17 cellular contexts compared by ENCODE assay signal in the genomic region with DNA sequence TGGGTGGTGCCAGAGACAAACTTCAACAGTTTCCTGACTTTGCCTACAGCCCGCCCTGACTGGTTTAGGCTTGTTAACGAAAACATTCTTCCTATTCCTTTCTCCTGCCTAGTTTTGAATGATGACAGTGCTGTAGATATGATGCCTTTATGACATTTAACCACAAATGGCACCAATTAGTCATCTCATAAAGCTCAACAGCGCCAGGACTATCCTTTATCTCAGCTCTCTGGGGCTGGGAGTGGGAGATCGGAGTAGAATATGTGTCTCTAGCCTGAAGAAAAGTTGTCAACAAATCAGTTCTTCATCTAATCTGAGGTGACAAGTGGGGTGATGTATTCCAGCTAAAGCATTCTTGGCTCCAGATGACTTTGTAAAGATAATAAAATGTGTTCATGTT.
DNase-seq lines count a peak whose midpoint lies in the region; ATAC-seq and TF ChIP-seq lines count a peak whose summit lies in the region.
"Had no signal": no experiment of that assay in that cellular context is flagged by ENCODE, and none has a peak within 500 bp of the region (broad histone marks: within the 10 kb centered on the region; RNA-seq: fewer than 3 reads in every experiment).

No MANE protein-coding gene starts in this region.

- intact Hi-C loops in esophagus squamous epithelium (cut with DNase I) = no loop called here

- H3K9me3 ChIP-seq in neuron (ENCODE audit: low read length) (peaks cover 3% of the 10 kb centered on the region), Peyer's patch (no peaks in the 10 kb centered on the region), esophagus squamous epithelium (no peaks in the 10 kb centered on the region)
- H3K9me3 ChIP-seq: esophagus muscularis mucosa, psoas muscle, vagina had no signal

- H3K4me3 ChIP-seq in cardiac fibroblast (replicated peaks in 1 of 2; ENCODE audit: low read depth in 2 of 2, low read length in 2 of 2) = no peak overlapping the region
- no peak overlapping the region for H3K4me3 ChIP-seq in neuron (ENCODE audit: low read length)
- no peak overlapping the region for H3K4me3 ChIP-seq in Peyer's patch
- H3K4me3 ChIP-seq in esophagus squamous epithelium = peak overlapping the region in 1 of 4 donors; percentile 5
- H3K4me3 ChIP-seq: esophagus muscularis mucosa, PC-9, psoas muscle, vagina had no signal

- H2AFZ ChIP-seq in neuron (ENCODE audit: low read depth, low read length) = peak overlapping the region; percentile 5
- H2AFZ ChIP-seq: PC-9 had no signal

- DNase-seq in EH (ENCODE audit: low read depth) (peak; percentile 87), LoVo (ENCODE audit: low spot score) (peak; percentile 70), cardiac fibroblast (ENCODE audit: low read depth in 2 of 2) (peak; percentile 47 to 90), Peyer's patch (no peak), esophagus squamous epithelium (lab: John Stamatoyannopoulos, UW) (no peak), superior temporal gyrus (ENCODE audit: extremely low spot score) (no peak)
- DNase-seq: activated CD4-positive, alpha-beta memory T cell treated with anti-CD3 and anti-CD28 coated beads for 36 hours; activated naive CD4-positive, alpha-beta T cell; NCI-H1092; NCI-H446 treated with DMSO at 0.1 percent for 48 hours; PC-9; psoas muscle; stimulated activated CD4-positive, alpha-beta T cell treated with anti-CD3 and anti-CD28 coated beads, Interleukin-1b, Interleukin-23, amount 100 ng/mL, for 48 hours had no signal

- H3K4me1 ChIP-seq in neuron (ENCODE audit: insufficient read depth, low read length) (no peaks in the 10 kb centered on the region), Peyer's patch (no peaks in the 10 kb centered on the region), esophagus squamous epithelium (peaks cover 0 to 12% (median 4%) of the 10 kb centered on the region in 3 donors)
- H3K4me1 ChIP-seq: esophagus muscularis mucosa, psoas muscle, vagina had no signal

- H3K27me3 ChIP-seq in neuron (ENCODE audit: insufficient read depth, low read length) (no peaks in the 10 kb centered on the region), Peyer's patch (no peaks in the 10 kb centered on the region), esophagus squamous epithelium (no peaks in the 10 kb centered on the region)
- H3K27me3 ChIP-seq: esophagus muscularis mucosa, vagina had no signal

- TF ChIP-seq CTCF in cardiac fibroblast (IDR thresholded peaks at IDR 0.05; ENCODE audit: low read depth, low read length) (no peak), Peyer's patch (IDR thresholded peaks at IDR 0.05) (no peak), esophagus squamous epithelium (IDR thresholded peaks at IDR 0.05) (no peak)

- WGBS in esophagus squamous epithelium, 2 donors = 27 to 54% methylated on average over 4 of the region's 4 CpGs

- H3K27ac ChIP-seq in Peyer's patch = no peak overlapping the region
- H3K27ac ChIP-seq in esophagus squamous epithelium = peak overlapping the region in 2 of 4 donors; percentile 1 to 6
- H3K27ac ChIP-seq: esophagus muscularis mucosa, PC-9, psoas muscle, vagina had no signal

- no peak for ATAC-seq in GM19328 (IDR thresholded peaks at IDR 0.05; ENCODE audit: unreplicated experiment)
- ATAC-seq: psoas muscle had no signal

- no peak for TF ChIP-seq POLR2A in Peyer's patch (IDR thresholded peaks at IDR 0.05)
- no peak for TF ChIP-seq POLR2A in esophagus squamous epithelium (IDR thresholded peaks at IDR 0.05)

- H3K36me3 ChIP-seq in neuron (ENCODE audit: insufficient read depth, low read length) (no peaks in the 10 kb centered on the region), Peyer's patch (no peaks in the 10 kb centered on the region), esophagus squamous epithelium (no peaks in the 10 kb centered on the region)
- H3K36me3 ChIP-seq: esophagus muscularis mucosa, vagina had no signal

Comparison
In these comparisons a context has a peak if more than half of its experiments do, and no peak if none do; other contexts are left out.
1. DNase-seq: peak in EH (single experiment), LoVo (single experiment) and cardiac fibroblast (2 of 2); none in Peyer's patch (0 of 3), esophagus squamous epithelium (single experiment) and superior temporal gyrus (single experiment).